ENCODE assay signal across 8 cellular contexts in genomic region chr1:162391790-162392563, GRCh38. TPM values are rescaled to one million over a fixed set of nuclear protein-coding genes. Genes with fewer than 3 reads are reported as not detected.
DNase-seq lines count a peak whose midpoint lies in the region; ATAC-seq, FAIRE-seq and TF ChIP-seq lines count a peak whose summit lies in the region.

No MANE protein-coding gene starts in this region.

- H3K9me1 ChIP-seq in endothelial cell of umbilical vein (replicated peaks; ENCODE audit: control insufficient read depth, extremely low read depth, insufficient read depth, low read length) = no peaks in the 10 kb centered on the region

- H3K4me3 ChIP-seq in PC-9 (no peak overlapping the region), endothelial cell of umbilical vein (replicated peaks in 1 of 3; ENCODE audit: insufficient read depth in 1 of 3, low read depth in 1 of 3, low read length in 3 of 3) (no peak overlapping the region)

- H3K9ac ChIP-seq in endothelial cell of umbilical vein (replicated peaks; ENCODE audit: extremely low read depth, insufficient read depth, low read length) = no peak overlapping the region

- peak; percentile 95 for FAIRE-seq in endothelial cell of umbilical vein (lab: Jason Lieb, UNC)

- peak overlapping the region; percentile 83 to 89 for H3K27ac Mint-ChIP-seq in natural killer cell

- H3K36me3 Mint-ChIP-seq in natural killer cell = peaks cover 19% of the 10 kb centered on the region

- no peaks in the 10 kb centered on the region for H3K27me3 ChIP-seq in PC-9 (ENCODE audit: insufficient read depth, low read depth)
- peaks cover 0 to 6% of the 10 kb centered on the region in 2 experiments for H3K27me3 ChIP-seq in endothelial cell of umbilical vein (ENCODE audit: control insufficient read depth in 2 of 2, insufficient read depth in 2 of 2, low read length in 2 of 2)

- DNase-seq in Daoy (ENCODE audit: low read depth) (peak; percentile 56), PC-9 (peak in 1 of 2 experiments; percentile 21), endothelial cell of umbilical vein (ENCODE audit: low read depth, low spot score) (peak; percentile 43), natural killer cell (no peak), middle frontal gyrus (ENCODE audit: extremely low spot score, low spot score) (no peak), NCI-H128 (lab: John Stamatoyannopoulos, UW; ENCODE audit: unreplicated experiment) (no peak)

- no peaks in the 10 kb centered on the region for H3K79me2 ChIP-seq in PC-9 (ENCODE audit: low read depth)
- H3K79me2 ChIP-seq in endothelial cell of umbilical vein (ENCODE audit: control insufficient read depth, insufficient read depth, low read length) = no peaks in the 10 kb centered on the region

- intact Hi-C loops in PC-9 (cut with micrococcal nuclease; ENCODE audit: unreplicated experiment) (loop anchor here (1.0 to 5.0 kb wide), 4 partner anchors 35 to 600 kb away; no protein-coding TSS in a partner anchor), endothelial cell of umbilical vein (cut with micrococcal nuclease) (loop anchor here (1.0 to 5.0 kb wide), 5 partner anchors 35 to 599 kb away; no protein-coding TSS in a partner anchor), natural killer cell (cut with micrococcal nuclease) (loop anchor here (1.0 to 10.0 kb wide), 2 partner anchors 336 to 597 kb away; no protein-coding TSS in a partner anchor)

- BruUV-seq in PC-9 (replicated peaks; lab: Mats Ljungman, UMichigan) (no TSS peak), endothelial cell of umbilical vein (replicated peaks; lab: Mats Ljungman, UMichigan) (no TSS peak)

- no peaks in the 10 kb centered on the region for H4K20me1 ChIP-seq in PC-9 (ENCODE audit: insufficient read depth)
- no peaks in the 10 kb centered on the region for H4K20me1 ChIP-seq in endothelial cell of umbilical vein (replicated peaks; ENCODE audit: control insufficient read depth, extremely low read depth, insufficient read depth, low read length)

- H3K9me3 ChIP-seq in PC-9 (ENCODE audit: insufficient read depth, low read depth) = no peaks in the 10 kb centered on the region
- H3K9me3 ChIP-seq in endothelial cell of umbilical vein (replicated peaks; ENCODE audit: control insufficient read depth, insufficient read depth, low read length) = no peaks in the 10 kb centered on the region

- H2AFZ ChIP-seq in PC-9 (no peak overlapping the region), endothelial cell of umbilical vein (ENCODE audit: low read depth, low read length) (no peak overlapping the region)

- H3K36me3 ChIP-seq in PC-9 (ENCODE audit: low read depth) (no peaks in the 10 kb centered on the region), endothelial cell of umbilical vein (ENCODE audit: control insufficient read depth in 2 of 2, extremely low read depth in 1 of 2, insufficient read depth in 2 of 2, low read length in 2 of 2) (no peaks in the 10 kb centered on the region)

- dilution Hi-C loops in endothelial cell of umbilical vein (cut with MboI; ENCODE audit: extremely low pct_ligation_motif_present, low sequenced_read_pairs) = no loop called here

- H3K4me1 ChIP-seq in PC-9 (replicated peaks; ENCODE audit: insufficient read depth) (no peaks in the 10 kb centered on the region), endothelial cell of umbilical vein (ENCODE audit: control insufficient read depth, extremely low read depth, insufficient read depth, low read length) (no peaks in the 10 kb centered on the region)

- H3K4me1 Mint-ChIP-seq in natural killer cell = peaks cover 60 to 67% of the 10 kb centered on the region in 2 donors

- no peak overlapping the region for H3K4me2 ChIP-seq in PC-9
- no peak overlapping the region for H3K4me2 ChIP-seq in endothelial cell of umbilical vein (ENCODE audit: insufficient read depth, low read length)

- no peaks in the 10 kb centered on the region for H3K9me3 Mint-ChIP-seq in natural killer cell

- H3K27ac ChIP-seq in PC-9 = no peak overlapping the region
- no peak overlapping the region for H3K27ac ChIP-seq in endothelial cell of umbilical vein (ENCODE audit: insufficient read depth, low read depth, low read length)

- ATAC-seq in HG03342 (IDR thresholded peaks at IDR 0.05; ENCODE audit: unreplicated experiment) (peak; percentile 49), natural killer cell (peak in 2 of 3 donors; percentile 62 to 77), HG02885 (IDR thresholded peaks at IDR 0.05; ENCODE audit: poor library complexity, unreplicated experiment) (no peak)

- TF ChIP-seq CTCF in PC-9 (conservative IDR thresholded peaks at IDR 0.05) = peak; percentile 95
- peak; percentile 64 to 70 for TF ChIP-seq CTCF in endothelial cell of umbilical vein (IDR thresholded peaks at IDR 0.05; ENCODE audit: extremely low read depth in 1 of 2, insufficient read depth in 1 of 2, low read depth in 1 of 2, low read length in 2 of 2)
- peak; percentile 73 for TF ChIP-seq CTCF in natural killer cell (IDR thresholded peaks at IDR 0.05)

- H3F3A ChIP-seq in PC-9 (ENCODE audit: insufficient read depth, low read depth) = peaks cover 4% of the 10 kb centered on the region; the same call in 1 of the 2 replicates

- no peak overlapping the region for H3K4me3 Mint-ChIP-seq in natural killer cell

- POLR2A ChIA-PET in PC-9 (lab: Charles Lee; ENCODE audit: unreplicated experiment) = no interaction called here
- POLR2A ChIA-PET in endothelial cell of umbilical vein (lab: Charles Lee) = no interaction called here

- H3K9me2 ChIP-seq in PC-9 (ENCODE audit: insufficient read depth) = no peaks in the 10 kb centered on the region

- no peak for TF ChIP-seq POLR2A in endothelial cell of umbilical vein (IDR thresholded peaks at IDR 0.05; ENCODE audit: low read depth, low read length)

- CTCF ChIA-PET in PC-9 (lab: Charles Lee) (interaction anchor here (0.6 to 1.0 kb wide), 6 partner anchors 33 to 355 kb away, joined by 3 to 6 read pairs (median 4); no protein-coding TSS in a partner anchor), endothelial cell of umbilical vein (lab: Charles Lee) (interaction anchor here (0.7 to 4.5 kb wide), 15 partner anchors 11 to 355 kb away, joined by 3 to 51 read pairs (median 4); partner anchors contain the start of genes C1orf226 and NOS1AP)

- no peaks in the 10 kb centered on the region for H3K27me3 Mint-ChIP-seq in natural killer cell (ENCODE audit: low read depth in 2 of 2)

TF ChIP-seq in endothelial cell of umbilical vein, 7 proteins besides CTCF, POLR2A, EP300 and RAD21:
- no peak for TF ChIP-seq GATA2 (IDR thresholded peaks at IDR 0.05; ENCODE audit: insufficient read depth, insufficient read length, low read depth, low read length)
- TF ChIP-seq JUN (IDR thresholded peaks at IDR 0.05; ENCODE audit: borderline replicate concordance, insufficient read depth, insufficient read length, low read depth) = no peak
- TF ChIP-seq, protein P1, sequence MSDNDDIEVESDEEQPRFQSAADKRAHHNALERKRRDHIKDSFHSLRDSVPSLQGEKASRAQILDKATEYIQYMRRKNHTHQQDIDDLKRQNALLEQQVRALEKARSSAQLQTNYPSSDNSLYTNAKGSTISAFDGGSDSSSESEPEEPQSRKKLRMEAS (IDR thresholded peaks at IDR 0.05; ENCODE audit: insufficient read depth, insufficient read length) = no peak
- no peak for TF ChIP-seq POLR2AphosphoS5 (IDR thresholded peaks at IDR 0.05; ENCODE audit: insufficient read depth, low read depth, low read length)
- no peak for TF ChIP-seq MYC (IDR thresholded peaks at IDR 0.05; ENCODE audit: low read depth, low read length)
- no peak for TF ChIP-seq FOS (IDR thresholded peaks at IDR 0.05; ENCODE audit: borderline replicate concordance, insufficient read depth, low read length)
- TF ChIP-seq EZH2 (IDR thresholded peaks at IDR 0.05; ENCODE audit: borderline replicate concordance, low read depth, low read length, severe bottlenecking) = no peak
TF ChIP-seq in endothelial cell of umbilical vein: peak in this region for 0.

RNA-seq across cellular contexts. Expression of gene C1orf226, which starts 10.4 kb away (rescaled TPM):
- total RNA-seq in Daoy (2014; rRNA removed; shearing (Covaris generic)) = 2.5 TPM in 1 of 2 replicates, not detected in the other
- total RNA-seq in PC-9 (2021) (10.5 and 11.3 TPM in 2 replicates), endothelial cell of umbilical vein (3.8 and 4.2 TPM in 2 replicates), natural killer cell (under 1 TPM; 0.09 to 0.34 (median 0.13) TPM)
- 1.8 and 2.5 TPM in 2 replicates for polyA plus RNA-seq in endothelial cell of umbilical vein
- polyA plus RNA-seq in endothelial cell of umbilical vein (2011; cell fraction: cytosol; rRNA removed) = 2.1 and 2.5 TPM in 2 replicates
- 7.4 and 8.5 TPM in 2 replicates for polyA plus RNA-seq in endothelial cell of umbilical vein (2011; cell fraction: nucleus; rRNA removed)
- polyA plus RNA-seq in endothelial cell of umbilical vein (2012) = 2.0 and 2.5 TPM in 2 replicates
- polyA minus RNA-seq in endothelial cell of umbilical vein = 2.7 and 4.2 TPM in 2 replicates
- polyA minus RNA-seq in endothelial cell of umbilical vein (2011; cell fraction: cytosol; rRNA and poly(A)+ RNA removed) = 5.0 TPM
- polyA minus RNA-seq in endothelial cell of umbilical vein (2011; cell fraction: nucleus; rRNA and poly(A)+ RNA removed) = 3.8 and 3.9 TPM in 2 replicates

RNA-seq across cellular contexts. Expression of gene SPATA46, which starts 15.3 kb away (rescaled TPM):
- total RNA-seq in Daoy (2014; rRNA removed; shearing (Covaris generic)) = not detected in 2 replicates
- total RNA-seq in PC-9 (2021) (not detected in 2 replicates), endothelial cell of umbilical vein (not detected in 2 replicates), natural killer cell (not detected)
- not detected in 2 replicates for polyA plus RNA-seq in endothelial cell of umbilical vein
- polyA plus RNA-seq in endothelial cell of umbilical vein (2011; cell fraction: cytosol; rRNA removed) = not detected in 2 replicates
- not detected in 2 replicates for polyA plus RNA-seq in endothelial cell of umbilical vein (2011; cell fraction: nucleus; rRNA removed)
- not detected in 2 replicates for polyA plus RNA-seq in endothelial cell of umbilical vein (2012)
- polyA minus RNA-seq in endothelial cell of umbilical vein = not detected in 2 replicates
- not detected for polyA minus RNA-seq in endothelial cell of umbilical vein (2011; cell fraction: cytosol; rRNA and poly(A)+ RNA removed)
- not detected in 2 replicates for polyA minus RNA-seq in endothelial cell of umbilical vein (2011; cell fraction: nucleus; rRNA and poly(A)+ RNA removed)

RNA-seq across cellular contexts. Expression of gene SH2D1B, which starts 20.0 kb away (rescaled TPM):
- 0.06 and 1.1 TPM in 2 replicates for total RNA-seq in Daoy (2014; rRNA removed; shearing (Covaris generic))
- total RNA-seq in PC-9 (2021) (not detected in 2 replicates), endothelial cell of umbilical vein (not detected in 2 replicates), natural killer cell (100 to 1,000 TPM; 133 to 250 (median 143) TPM)
- not detected in 2 replicates for polyA plus RNA-seq in endothelial cell of umbilical vein
- not detected in 2 replicates for polyA plus RNA-seq in endothelial cell of umbilical vein (2011; cell fraction: cytosol; rRNA removed)
- polyA plus RNA-seq in endothelial cell of umbilical vein (2011; cell fraction: nucleus; rRNA removed) = not detected in 2 replicates
- 0.31 TPM in 1 of 2 replicates, not detected in the other for polyA plus RNA-seq in endothelial cell of umbilical vein (2012)
- polyA minus RNA-seq in endothelial cell of umbilical vein = 1.4 TPM in 1 of 2 replicates, not detected in the other
- not detected for polyA minus RNA-seq in endothelial cell of umbilical vein (2011; cell fraction: cytosol; rRNA and poly(A)+ RNA removed)
- not detected in 2 replicates for polyA minus RNA-seq in endothelial cell of umbilical vein (2011; cell fraction: nucleus; rRNA and poly(A)+ RNA removed)

Comparison
In these comparisons a context has a peak if more than half of its experiments do, and no peak if none do; other contexts are left out.
1. DNase-seq: peak in Daoy (single experiment) and endothelial cell of umbilical vein (single experiment); none in natural killer cell (single experiment), middle frontal gyrus (single experiment) and NCI-H128 (single experiment).
2. RNA of gene SH2D1B, which starts 20.0 kb away (total RNA-seq): 133 to 250 TPM in natural killer cell; 0.06 to 1.1 TPM in Daoy, not detected in PC-9 and not detected in endothelial cell of umbilical vein; every median in the first group is over 10 times any median in the second.
3. Peak in every context shown above with its lines, with median percentiles within 50 percentile points of each other: CTCF ChIP-seq.